24 cellular contexts compared by ENCODE assay signal in genomic region chr3:119316313-119316670, GRCh38.
"Had no signal": no experiment of that assay in that cellular context is flagged by ENCODE, and none has a peak within 500 bp of the region (broad histone marks: within the 10 kb centered on the region; RNA-seq: fewer than 3 reads in every experiment).

No MANE protein-coding gene starts in this region.

- H3K27ac Mint-ChIP-seq: nephron progenitor cell had no signal

- DNase-seq: dermis blood vessel endothelial cell; effector memory CD4-positive, alpha-beta T cell; erythroblast; hypothalamus; immature natural killer cell; islet precursor cell; kidney glomerular epithelial cell; nephron progenitor cell; nucleus accumbens; ovary; posterior cingulate gyrus; psoas muscle; right cardiac atrium; sigmoid colon; stimulated activated CD4-positive, alpha-beta T cell treated with anti-CD3 and anti-CD28 coated beads, Interleukin-2, amount 100 ng/mL, for 24 hours; stimulated activated CD4-positive, alpha-beta T cell treated with anti-CD3 and anti-CD28 coated beads, Interleukin-4, amount 100 ng/mL, for 24 hours; stimulated activated naive CD8-positive, alpha-beta T cell treated with anti-CD3 and anti-CD28 coated beads, Interleukin-15, Interleukin-2, amounts not matched to agents 100 U/mL and 50 U/mL, for 24 hours; substantia nigra; testis; upper lobe of right lung; uterus had no signal

- ATAC-seq: psoas muscle; right cardiac atrium; stimulated activated effector memory CD8-positive, alpha-beta T cell treated with anti-CD3 and anti-CD28 coated beads, Interleukin-12 subunit alpha, Interleukin-12 subunit beta, amount 100 ng/mL, for 72 hours; stimulated activated naive CD8-positive, alpha-beta T cell treated with anti-CD3 and anti-CD28 coated beads, Interleukin-15, Interleukin-2, amounts not matched to agents 100 U/mL and 50 U/mL, for 24 hours; upper lobe of right lung had no signal

- H3K4me3 ChIP-seq: coronary artery, ovary, psoas muscle, sigmoid colon, testis, tibial nerve, upper lobe of right lung, uterus had no signal

- H3K4me3 Mint-ChIP-seq: immature natural killer cell; nephron progenitor cell; stimulated activated effector memory CD8-positive, alpha-beta T cell treated with anti-CD3 and anti-CD28 coated beads, Interleukin-12 subunit alpha, Interleukin-12 subunit beta, amount 100 ng/mL, for 72 hours had no signal

- H3K4me1 Mint-ChIP-seq: immature natural killer cell had no signal

- H3K9me3 Mint-ChIP-seq: immature natural killer cell; stimulated activated effector memory CD8-positive, alpha-beta T cell treated with anti-CD3 and anti-CD28 coated beads, Interleukin-12 subunit alpha, Interleukin-12 subunit beta, amount 100 ng/mL, for 72 hours had no signal

- H3K36me3 ChIP-seq: ovary, sigmoid colon, uterus had no signal

- H3K27me3 ChIP-seq: ovary, sigmoid colon, testis, tibial nerve, upper lobe of right lung, uterus had no signal
